ENCODE assay signal across 8 cellular contexts in the genomic region with DNA sequence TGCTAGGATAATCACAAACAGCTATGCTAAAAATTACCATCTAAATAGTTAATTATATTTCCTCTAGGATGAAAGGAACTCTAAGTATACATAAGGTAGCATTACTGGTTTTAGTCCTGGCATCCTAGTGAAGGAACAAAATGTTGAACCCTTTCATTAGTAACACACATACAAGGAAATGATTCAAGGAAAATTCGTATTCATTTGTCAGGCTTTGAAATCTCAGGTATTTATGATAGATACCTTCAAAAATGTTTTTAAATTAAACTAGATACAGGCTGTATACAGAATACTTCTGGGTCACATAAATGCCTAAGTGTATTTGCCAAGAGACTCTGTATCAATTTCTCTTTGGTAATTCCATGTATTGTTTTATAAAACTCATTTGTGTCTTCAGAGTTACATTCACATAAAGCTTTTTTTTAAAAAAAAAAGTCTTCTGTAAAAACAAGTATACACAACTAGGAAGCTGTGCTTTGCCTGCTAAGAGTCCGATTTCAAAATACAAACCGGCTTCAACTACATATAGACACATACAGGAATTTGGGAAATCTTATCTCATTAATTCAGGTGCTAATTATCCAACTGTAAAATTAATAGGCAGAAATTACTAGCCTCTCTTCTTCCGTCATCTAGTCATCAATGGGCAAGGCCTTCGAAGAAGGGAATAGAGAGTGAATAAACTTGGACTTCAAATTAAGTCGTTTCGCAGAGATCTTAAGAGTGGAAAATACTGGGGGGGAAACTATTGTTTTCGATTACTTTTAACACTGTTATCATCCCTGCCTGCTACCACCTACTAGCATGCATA. TPM values are rescaled to one million over a fixed set of nuclear protein-coding genes. Genes with fewer than 3 reads are reported as not detected.
DNase-seq lines count a peak whose midpoint lies in the region; ATAC-seq and TF ChIP-seq lines count a peak whose summit lies in the region.

No MANE protein-coding gene starts in this region.

- WGBS in right lobe of liver (ENCODE audit: insufficient coverage, low coverage, low lambda C conversion rate, missing lambda C conversion rate) = 7% methylated on average over 8 of the region's 8 CpGs
- 7 to 14% methylated on average over 7 to 8 of the region's 8 CpGs for WGBS in transverse colon (ENCODE audit: low coverage in 1 of 2), 2 donors

- H3K4me1 Mint-ChIP-seq in activated T-cell treated with anti-CD3 and anti-CD28 coated beads, Interleukin-2, amount 50 U/mL, for 4 hours (ENCODE audit: low read depth) = peaks cover 38% of the 10 kb centered on the region

- H3K9me3 ChIP-seq in adipocyte (ENCODE audit: control insufficient read depth, low read length) = no peaks in the 10 kb centered on the region
- no peaks in the 10 kb centered on the region for H3K9me3 ChIP-seq in right lobe of liver
- H3K9me3 ChIP-seq in transverse colon = no peaks in the 10 kb centered on the region

- ATAC-seq in activated T-cell treated with anti-CD3 and anti-CD28 coated beads, Interleukin-2, amount 50 U/mL, for 4 hours = no peak
- ATAC-seq in right lobe of liver = no peak

- no peak for DNase-seq in activated T-cell treated with anti-CD3 and anti-CD28 coated beads, Interleukin-2, amount 50 U/mL, for 4 hours
- DNase-seq in activated T-cell treated with anti-CD3 and anti-CD28 coated beads, Interleukin-2, amount 50 U/mL, for 1 hour = no peak
- DNase-seq in adipocyte (ENCODE audit: low read depth) = peak; percentile 34
- no peak for DNase-seq in right lobe of liver
- no peak for DNase-seq in transverse colon
- DNase-seq in DMS114 treated with DMSO at 0.1 percent for 48 hours (lab: John Stamatoyannopoulos, UW; ENCODE audit: unreplicated experiment) = no peak
- DNase-seq in AG08395 (ENCODE audit: low spot score) = no peak
- DNase-seq in GDM1 (lab: John Stamatoyannopoulos, UW) = no peak

- in situ Hi-C loops in transverse colon (cut with MboI; ENCODE audit: low pct_ligation_motif_present in 1 of 4, low pct_unique_long_range_greater_than_20kb in 1 of 4, low sequenced_read_pairs in 3 of 4) = no loop called here

- H3K9me3 Mint-ChIP-seq in activated T-cell treated with anti-CD3 and anti-CD28 coated beads, Interleukin-2, amount 50 U/mL, for 4 hours = no peaks in the 10 kb centered on the region

- H3K27me3 ChIP-seq in adipocyte (replicated peaks; ENCODE audit: control insufficient read depth, insufficient read depth, low read length) (no peaks in the 10 kb centered on the region), right lobe of liver (no peaks in the 10 kb centered on the region), transverse colon (no peaks in the 10 kb centered on the region)

- no peaks in the 10 kb centered on the region for H3K36me3 Mint-ChIP-seq in activated T-cell treated with anti-CD3 and anti-CD28 coated beads, Interleukin-2, amount 50 U/mL, for 4 hours (ENCODE audit: insufficient read depth)

- H3K4me1 ChIP-seq in adipocyte (ENCODE audit: control insufficient read depth, insufficient read depth, low read length) (peaks cover 29% of the 10 kb centered on the region), right lobe of liver (peaks cover 0 to 18% (median 8%) of the 10 kb centered on the region in 4 donors), transverse colon (peaks cover 6 to 48% (median 27%) of the 10 kb centered on the region in 4 donors)

- no peak for TF ChIP-seq CTCF in right lobe of liver (IDR thresholded peaks at IDR 0.05)
- no peak for TF ChIP-seq CTCF in transverse colon (IDR thresholded peaks at IDR 0.05)

- TF ChIP-seq EP300 in transverse colon (IDR thresholded peaks at IDR 0.05; ENCODE audit: low read depth) = no peak

- H3K27ac ChIP-seq in right lobe of liver (peak overlapping the region in 1 of 3 donors; percentile 86), transverse colon (peak overlapping the region; percentile 90 to 93 (median 92))

- H3K36me3 ChIP-seq in adipocyte (ENCODE audit: control insufficient read depth, insufficient read depth, low read length, severe bottlenecking) (peaks cover 4% of the 10 kb centered on the region), right lobe of liver (no peaks in the 10 kb centered on the region), transverse colon (no peaks in the 10 kb centered on the region)

- H3K4me3 ChIP-seq in adipocyte (ENCODE audit: low read length) (peak overlapping the region; percentile 99), right lobe of liver (peak overlapping the region; percentile 91 to 98 (median 93)), transverse colon (peak overlapping the region; percentile 79 to 99 (median 89))

- no peaks in the 10 kb centered on the region for H3K27me3 Mint-ChIP-seq in activated T-cell treated with anti-CD3 and anti-CD28 coated beads, Interleukin-2, amount 50 U/mL, for 4 hours (ENCODE audit: low read depth)

- intact Hi-C loops in right lobe of liver (cut with DNase I) (no loop called here), transverse colon (cut with DNase I; ENCODE audit: low total_unique reads) (no loop called here)

- H3K9ac ChIP-seq in adipocyte (ENCODE audit: low read length) = peak overlapping the region; percentile 97

- peak overlapping the region; percentile 93 for H3K4me3 Mint-ChIP-seq in activated T-cell treated with anti-CD3 and anti-CD28 coated beads, Interleukin-2, amount 50 U/mL, for 4 hours

- TF ChIP-seq POLR2A in right lobe of liver (IDR thresholded peaks at IDR 0.05) = no peak
- no peak for TF ChIP-seq POLR2A in transverse colon (IDR thresholded peaks at IDR 0.05)

RNA-seq across cellular contexts. Expression of a gene that starts 1.3 kb away (rescaled TPM):
- total RNA-seq in activated T-cell treated with anti-CD3 and anti-CD28 coated beads, Interleukin-2, amount 50 U/mL, for 4 hours = 10 to 100 TPM; 14.9 to 21.6 (median 18.8) TPM
- total RNA-seq in right lobe of liver (10 to 100 TPM; 13.5 to 24.6 (median 19.5) TPM), transverse colon (10 to 100 TPM; 27.7 to 63.2 (median 33.2) TPM)
